Comparison of ENCODE assay signal across 8 cellular contexts in genomic region chr1:43932786-43933385, GRCh38. TPM values are rescaled to one million over a fixed set of nuclear protein-coding genes. Genes with fewer than 3 reads are reported as not detected.
DNase-seq lines count a peak whose midpoint lies in the region; ATAC-seq and TF ChIP-seq lines count a peak whose summit lies in the region.

No MANE protein-coding gene starts in this region.

- H3K9me3 ChIP-seq in HUES64 (ENCODE audit: insufficient read depth, low read depth, low read length): no peaks in the 10 kb centered on the region

- H3K36me3 Mint-ChIP-seq in MCF 10A (ENCODE audit: insufficient read depth, unreplicated experiment) (no peaks in the 10 kb centered on the region), mesothelial cell of epicardium (peaks cover 6% of the 10 kb centered on the region), natural killer cell (no peaks in the 10 kb centered on the region)

- H3K4me1 ChIP-seq in HUES64 (ENCODE audit: insufficient read depth, low read length): peaks cover 13% of the 10 kb centered on the region

- CTCF ChIA-PET in MCF 10A (lab: Yijun Ruan, JAX): interaction anchor here (0.6 to 13.0 kb wide), 7 partner anchors 11 to 1079 kb away, joined by 4 to 369 read pairs (median 18); no protein-coding TSS in a partner anchor

- no peak overlapping the region for H3K27ac ChIP-seq in HUES64 (ENCODE audit: low read depth, low read length)

- H3K4me1 Mint-ChIP-seq in MCF 10A (ENCODE audit: insufficient read depth, unreplicated experiment) (peaks cover 35% of the 10 kb centered on the region), mesothelial cell of epicardium (peaks cover 14% of the 10 kb centered on the region), natural killer cell (peaks cover 0 to 19% of the 10 kb centered on the region in 2 donors)

- peak overlapping the region; percentile 34 for H3K4me3 Mint-ChIP-seq in MCF 10A (ENCODE audit: unreplicated experiment)
- peak overlapping the region; percentile 65 for H3K4me3 Mint-ChIP-seq in mesothelial cell of epicardium
- no peak overlapping the region for H3K4me3 Mint-ChIP-seq in natural killer cell

- no TSS peak for BruUV-seq in MCF 10A (replicated peaks; lab: Mats Ljungman, UMichigan)

- 31% methylated on average over 8 of the region's 8 CpGs for WGBS in HUES64

- no peaks in the 10 kb centered on the region for H3K27me3 Mint-ChIP-seq in MCF 10A (ENCODE audit: insufficient read depth, unreplicated experiment)
- H3K27me3 Mint-ChIP-seq in mesothelial cell of epicardium (ENCODE audit: low read depth): peaks cover 43% of the 10 kb centered on the region
- peaks cover 19 to 26% of the 10 kb centered on the region in 2 donors for H3K27me3 Mint-ChIP-seq in natural killer cell (ENCODE audit: low read depth in 2 of 2)

- TF ChIP-seq CTCF in MCF 10A (IDR thresholded peaks at IDR 0.05; ENCODE audit: unreplicated experiment) (no peak), mesothelial cell of epicardium (IDR thresholded peaks at IDR 0.05; ENCODE audit: unreplicated experiment) (no peak), natural killer cell (IDR thresholded peaks at IDR 0.05) (no peak), GM20000 (IDR thresholded peaks at IDR 0.05; ENCODE audit: extremely low read depth, missing control alignments) (no peak)

- POLR2A ChIA-PET in MCF 10A (lab: Yijun Ruan, JAX): interaction anchor here (0.6 to 3.3 kb wide), 8 partner anchors 13 to 281 kb away, joined by 3 to 34 read pairs (median 3); no protein-coding TSS in a partner anchor

- ATAC-seq in natural killer cell (no peak), left lobe of liver (no peak)

- intact Hi-C loops in MCF 10A (cut with micrococcal nuclease) (loop anchor here (10.0 kb wide), 2 partner anchors 78 to 698 kb away; no protein-coding TSS in a partner anchor), natural killer cell (cut with micrococcal nuclease) (no loop called here)

- H3K27ac Mint-ChIP-seq in MCF 10A (ENCODE audit: low read depth, unreplicated experiment) (no peak overlapping the region), mesothelial cell of epicardium (no peak overlapping the region), natural killer cell (no peak overlapping the region)

- H3K4me3 ChIP-seq in HUES64 (ENCODE audit: low read length): peak overlapping the region; percentile 61

- peak overlapping the region; percentile 56 for H3K9ac ChIP-seq in HUES64 (ENCODE audit: low read depth, low read length)

- DNase-seq in AG08395 (ENCODE audit: low spot score) (peak; percentile 83), MCF 10A (ENCODE audit: unreplicated experiment) (peak; percentile 49), mesothelial cell of epicardium (ENCODE audit: low spot score in 2 of 2, unreplicated experiment in 2 of 2) (no peak), natural killer cell (no peak), T-helper 2 cell (no peak), GM20000 (ENCODE audit: low spot score) (no peak), left lobe of liver (ENCODE audit: low spot score) (no peak)

- peaks cover 5% of the 10 kb centered on the region; the same call in 1 of the 2 replicates for H3K36me3 ChIP-seq in HUES64 (ENCODE audit: insufficient read depth, low read length)

- H3K9me3 Mint-ChIP-seq in MCF 10A (ENCODE audit: unreplicated experiment) (peaks cover 1% of the 10 kb centered on the region), mesothelial cell of epicardium (no peaks in the 10 kb centered on the region), natural killer cell (no peaks in the 10 kb centered on the region)

- H3K27me3 ChIP-seq in HUES64 (ENCODE audit: insufficient read depth, low read length): peaks cover 25% of the 10 kb centered on the region

RNA-seq across cellular contexts. Expression of gene ARTN, which starts 0.7 kb away (rescaled TPM):
- polyA plus RNA-seq in HUES64 (2013, experiment 1 of 2): 5.1 TPM
- 6.8 TPM for polyA plus RNA-seq in HUES64 (2013, experiment 2 of 2)
- total RNA-seq in MCF 10A (2022): 1.9 TPM in 2 replicates
- 1.2 to 2.0 TPM (median 1.6 TPM) in 3 replicates for total RNA-seq in mesothelial cell of epicardium
- 1 to 10 TPM in 1 of 3 donors, not detected in 2; 1.4 TPM for total RNA-seq in natural killer cell
- total RNA-seq in left lobe of liver: 0.58 TPM

RNA-seq across cellular contexts. Expression of gene IPO13, which starts 13.9 kb away (rescaled TPM):
- 16.5 TPM for polyA plus RNA-seq in HUES64 (2013, experiment 1 of 2)
- polyA plus RNA-seq in HUES64 (2013, experiment 2 of 2): 12.1 TPM
- total RNA-seq in MCF 10A (2022) (23.9 and 31.4 TPM in 2 replicates), mesothelial cell of epicardium (21.8 to 26.4 TPM (median 23.2 TPM) in 3 replicates), natural killer cell (10 to 100 TPM; 18.1 to 22.7 (median 18.4) TPM), left lobe of liver (17.0 TPM)

RNA-seq across cellular contexts. Expression of gene DPH2, which starts 36.9 kb away (rescaled TPM):
- 46.3 TPM for polyA plus RNA-seq in HUES64 (2013, experiment 1 of 2)
- 36.1 TPM for polyA plus RNA-seq in HUES64 (2013, experiment 2 of 2)
- 27.9 and 38.9 TPM in 2 replicates for total RNA-seq in MCF 10A (2022)
- total RNA-seq in mesothelial cell of epicardium: 24.1 to 26.6 TPM (median 25.0 TPM) in 3 replicates
- 10 to 100 TPM; 18.2 to 27.3 (median 18.8) TPM for total RNA-seq in natural killer cell
- 9.5 TPM for total RNA-seq in left lobe of liver

RNA-seq across cellular contexts. Expression of gene ATP6V0B, which starts 41.9 kb away (rescaled TPM):
- polyA plus RNA-seq in HUES64 (2013, experiment 1 of 2): 126 TPM
- 103 TPM for polyA plus RNA-seq in HUES64 (2013, experiment 2 of 2)
- 120 and 141 TPM in 2 replicates for total RNA-seq in MCF 10A (2022)
- 72.8 to 82.6 TPM (median 75.0 TPM) in 3 replicates for total RNA-seq in mesothelial cell of epicardium
- 100 to 1,000 TPM in 2 of 3 donors, 10 to 100 TPM in 1; 76.3 to 115 (median 113) TPM for total RNA-seq in natural killer cell
- total RNA-seq in left lobe of liver: 70.5 TPM

RNA-seq across cellular contexts. Expression of gene B4GALT2, which starts 46.1 kb away (rescaled TPM):
- 55.9 TPM for polyA plus RNA-seq in HUES64 (2013, experiment 1 of 2)
- polyA plus RNA-seq in HUES64 (2013, experiment 2 of 2): 64.7 TPM
- total RNA-seq in MCF 10A (2022) (56.3 and 68.4 TPM in 2 replicates), mesothelial cell of epicardium (55.8 to 58.6 TPM (median 57.8 TPM) in 3 replicates), natural killer cell (1 to 10 TPM; 1.5 to 5.5 (median 2.2) TPM), left lobe of liver (20.6 TPM)

Comparison
In these comparisons a context has a peak if more than half of its experiments do, and no peak if none do; other contexts are left out.
1. DNase-seq: peak in AG08395 (single experiment) and MCF 10A (single experiment); none in mesothelial cell of epicardium (0 of 2), natural killer cell (single experiment), T-helper 2 cell (0 of 5), GM20000 (single experiment) and left lobe of liver (single experiment).